Comparison of ENCODE assay signal across 16 cellular contexts in genomic region chr11:12439615-12440014, GRCh38.
DNase-seq lines count a peak whose midpoint lies in the region; ATAC-seq lines count a peak whose summit lies in the region.
"Had no signal": no experiment of that assay in that cellular context is flagged by ENCODE, and none has a peak within 500 bp of the region (broad histone marks: within the 10 kb centered on the region; RNA-seq: fewer than 3 reads in every experiment).

No MANE protein-coding gene starts in this region.

- H3K9ac ChIP-seq in HUES48 (ENCODE audit: low read depth, low read length) (no peak overlapping the region), stomach smooth muscle (ENCODE audit: low read length in 2 of 2) (no peak overlapping the region)

- peak; percentile 12 for DNase-seq in NCI-H774 (lab: John Stamatoyannopoulos, UW)
- peak; percentile 20 for DNase-seq in iPS-NIHi7 (ENCODE audit: extremely low spot score)
- DNase-seq in head of caudate nucleus: no peak
- DNase-seq in GF-D8 (lab: John Stamatoyannopoulos, UW): no peak
- DNase-seq: amygdala; foreskin melanocyte; mesenchymal stem cell; NCI-H1436; Peyer's patch; stimulated activated CD4-positive, alpha-beta T cell treated with anti-CD3 and anti-CD28 coated beads, Interleukin-2, amount 100 ng/mL, for 48 hours; testis had no signal

- no peaks in the 10 kb centered on the region for H3K27me3 ChIP-seq in HUES48 (ENCODE audit: control insufficient read depth, insufficient read depth, low read length)
- no peaks in the 10 kb centered on the region for H3K27me3 ChIP-seq in stomach smooth muscle (ENCODE audit: control insufficient read depth in 1 of 2, insufficient read depth in 2 of 2, low read length in 2 of 2)
- H3K27me3 ChIP-seq: neutrophil, Peyer's patch, testis had no signal

- H3K4me3 ChIP-seq in HUES48 (ENCODE audit: low read depth, low read length) (no peak overlapping the region), stomach smooth muscle (ENCODE audit: low read length in 2 of 2) (no peak overlapping the region)
- H3K4me3 ChIP-seq: Peyer's patch, testis had no signal

- no peak for ATAC-seq in activated CD4-positive, CD25-positive, alpha-beta regulatory T cell treated with anti-CD3 and anti-CD28 coated beads, Interleukin-2, amount 50 U/mL, for 24 hours
- ATAC-seq: sciatic nerve had no signal

- H3K27ac ChIP-seq in HUES48 (ENCODE audit: low read depth, low read length) (peak overlapping the region; percentile 7), stomach smooth muscle (ENCODE audit: low read length) (peak overlapping the region; percentile 100)
- H3K27ac ChIP-seq: neutrophil, testis had no signal

- H3K9me3 ChIP-seq in HUES48 (ENCODE audit: control insufficient read depth, insufficient read depth, low read length) (0 out of 2 replicates have a peak, but pooled peaks cover 6% of the 10 kb centered on the region), stomach smooth muscle (ENCODE audit: control insufficient read depth in 2 of 2, low read length in 2 of 2) (no peaks in the 10 kb centered on the region)
- H3K9me3 ChIP-seq: neutrophil, Peyer's patch, testis had no signal

- H3K4me1 ChIP-seq in HUES48 (ENCODE audit: control insufficient read depth, insufficient read depth, low read length): peaks cover 6% of the 10 kb centered on the region
- peaks cover 30% of the 10 kb centered on the region for H3K4me1 ChIP-seq in stomach smooth muscle (ENCODE audit: control insufficient read depth, insufficient read depth, low read length)

- no peaks in the 10 kb centered on the region for H3K36me3 ChIP-seq in HUES48 (ENCODE audit: control insufficient read depth, insufficient read depth, low read length)
- peaks cover 3 to 5% of the 10 kb centered on the region in 2 donors for H3K36me3 ChIP-seq in stomach smooth muscle (ENCODE audit: control insufficient read depth in 2 of 2, insufficient read depth in 2 of 2, low read length in 2 of 2)
- H3K36me3 ChIP-seq: neutrophil, Peyer's patch had no signal

- intact Hi-C loops in head of caudate nucleus (cut with DNase I): no loop called here

Comparison
In these comparisons a context has a peak if more than half of its experiments do, and no peak if none do; other contexts are left out.
1. DNase-seq: peak in NCI-H774 (single experiment) and iPS-NIHi7 (single experiment); none in head of caudate nucleus (0 of 42) and GF-D8 (single experiment).